ENCODE assay signal across 8 cellular contexts in genomic region chr17:8186446-8186786, GRCh38. TPM values are rescaled to one million over a fixed set of nuclear protein-coding genes. Genes with fewer than 3 reads are reported as not detected.
A peak's percentile ranks its signal among the peaks of the same experiment; 100 is the strongest.
DNase-seq lines count a peak whose midpoint lies in the region; ATAC-seq, FAIRE-seq and TF ChIP-seq lines count a peak whose summit lies in the region.

No MANE protein-coding gene starts in this region.

- H3K9me2 ChIP-seq in HCT116 (ENCODE audit: insufficient read depth) = no peaks in the 10 kb centered on the region

- H3K9me3 ChIP-seq in HCT116 (ENCODE audit: control insufficient read depth in 1 of 2, insufficient read depth in 1 of 2, low read depth in 1 of 2, low read length in 2 of 2) (no peaks in the 10 kb centered on the region), WERI-Rb-1 (ENCODE audit: severe bottlenecking) (no peaks in the 10 kb centered on the region), kidney (ENCODE audit: control insufficient read depth in 1 of 2, low read length in 2 of 2) (no peaks in the 10 kb centered on the region), thymus (ENCODE audit: control insufficient read depth) (no peaks in the 10 kb centered on the region)

- BruUV-seq in HCT116 (replicated peaks; lab: Mats Ljungman, UMichigan) = no TSS peak

- CTCF ChIA-PET in HCT116 (lab: Charles Lee) = interaction anchor here (0.6 to 1.2 kb wide), 5 partner anchors 24 to 68 kb away, joined by 3 to 4 read pairs (median 3); partner anchors contain the start of genes ALOXE3 and AURKB

- H3K4me1 ChIP-seq in HCT116 (ENCODE audit: control insufficient read depth in 1 of 2, insufficient read depth in 2 of 2, low read length in 2 of 2) = peaks cover 23 to 46% of the 10 kb centered on the region in 2 experiments
- H3K4me1 ChIP-seq in kidney (ENCODE audit: control insufficient read depth in 1 of 2, insufficient read depth in 1 of 2, low read depth in 1 of 2, low read length in 2 of 2) = peaks cover 16 to 25% of the 10 kb centered on the region in 2 donors
- H3K4me1 ChIP-seq in thymus (ENCODE audit: control insufficient read depth, insufficient read depth, low read length) = peaks cover 30% of the 10 kb centered on the region

- POLR2A ChIA-PET in HCT116 (lab: Charles Lee) = interaction anchor here (1.3 to 6.9 kb wide), 4 partner anchors 11 to 38 kb away, joined by 3 to 63 read pairs (median 32); no protein-coding TSS in a partner anchor

- H4K20me1 ChIP-seq in HCT116 (ENCODE audit: insufficient read depth) = no peaks in the 10 kb centered on the region

- H3K27me3 ChIP-seq in HCT116 (ENCODE audit: insufficient read depth, low read length) (no peaks in the 10 kb centered on the region), WERI-Rb-1 (ENCODE audit: insufficient read depth, low read depth, severe bottlenecking) (no peaks in the 10 kb centered on the region), thymus (ENCODE audit: control insufficient read depth, insufficient read depth) (no peaks in the 10 kb centered on the region)

- RAD21 ChIA-PET in HCT116 (lab: Charles Lee; ENCODE audit: low non-redundant PET in 1 of 2, low total read pairs in 2 of 2, uncharacterized antibody in 2 of 2, unreplicated experiment in 2 of 2) = interaction anchor here (0.8 to 1.0 kb wide), 2 partner anchors 36 kb away, joined by 3 to 4 read pairs; no protein-coding TSS in a partner anchor

- TF ChIP-seq POLR2A in HCT116 (IDR thresholded peaks at IDR 0.05; ENCODE audit: borderline replicate concordance, extremely low read depth, insufficient read depth, insufficient read length) = no peak

- TF ChIP-seq RAD21 in HCT116 (IDR thresholded peaks at IDR 0.05; ENCODE audit: low read depth) = no peak; the same call in 1 of the 2 replicates

- peak overlapping the region; percentile 70 for H3K9ac ChIP-seq in HCT116 (ENCODE audit: low read length)
- H3K9ac ChIP-seq in kidney (ENCODE audit: low read length in 2 of 2) = peak overlapping the region; percentile 94 to 98

- ATAC-seq in HCT116 = peak; percentile 1; the same call in 1 of the 2 replicates
- no peak for ATAC-seq in HG03175 (IDR thresholded peaks at IDR 0.05; ENCODE audit: unreplicated experiment)

- no peaks in the 10 kb centered on the region for H3K36me3 ChIP-seq in HCT116 (ENCODE audit: control insufficient read depth in 1 of 2, insufficient read depth in 2 of 2, low read length in 2 of 2)
- no peaks in the 10 kb centered on the region for H3K36me3 ChIP-seq in WERI-Rb-1
- H3K36me3 ChIP-seq in kidney (ENCODE audit: control insufficient read depth in 1 of 2, insufficient read depth in 2 of 2, low read length in 2 of 2) = no peaks in the 10 kb centered on the region
- H3K36me3 ChIP-seq in thymus (ENCODE audit: control insufficient read depth, insufficient read depth) = no peaks in the 10 kb centered on the region

- H2AFZ ChIP-seq in HCT116 (ENCODE audit: low read depth, low read length, poor library complexity, severe bottlenecking) = peak overlapping the region; percentile 56

- intact Hi-C loops in HCT116 (cut with micrococcal nuclease) (loop anchor here (2.0 to 5.0 kb wide), 2 partner anchors 49 to 62 kb away; partner anchors contain the start of genes CTC1 and PFAS), kidney (cut with DNase I) (loop anchor here (10.0 kb wide), 1 partner anchor 62 kb away; the partner anchor contains the start of gene HES7)

- H3K79me2 ChIP-seq in HCT116 (ENCODE audit: insufficient read depth, low read length) = peaks cover 14% of the 10 kb centered on the region; the same call in 1 of the 2 replicates

- H3K4me3 ChIP-seq in HCT116 (replicated peaks in 1 of 2; ENCODE audit: low read depth in 1 of 2, low read length in 2 of 2) (peak overlapping the region; percentile 41 to 62), WERI-Rb-1 (ENCODE audit: low read depth, low read length) (peak overlapping the region; percentile 98), kidney (ENCODE audit: low read length in 2 of 2) (peak overlapping the region; percentile 90 to 95), thymus (ENCODE audit: low read length) (peak overlapping the region; percentile 52)

- FAIRE-seq in kidney (lab: Jason Lieb, UNC) = no peak

- WGBS in thymus = under 1% methylated on average over 23 of the region's 23 CpGs

- DNase-seq in HCT116 (ENCODE audit: low read depth, low spot score) = no peak
- no peak for DNase-seq in WERI-Rb-1
- DNase-seq in kidney = no peak
- no peak for DNase-seq in NCI-H187 (lab: John Stamatoyannopoulos, UW)
- no peak for DNase-seq in NCI-H2029 treated with DMSO at 0.1 percent for 48 hours (lab: John Stamatoyannopoulos, UW)
- DNase-seq in stimulated activated CD4-positive, alpha-beta T cell treated with anti-CD3 and anti-CD28 coated beads, Interleukin-12 subunit alpha, Interleukin-12 subunit beta, amount 100 ng/mL, for 4 hours = no peak

- peak overlapping the region; percentile 95 for H3K4me2 ChIP-seq in HCT116 (ENCODE audit: low read length)

- H3K27ac ChIP-seq in HCT116 (ENCODE audit: low read depth, low read length) = peak overlapping the region; percentile 70
- peak overlapping the region; percentile 85 for H3K27ac ChIP-seq in WERI-Rb-1
- H3K27ac ChIP-seq in kidney (ENCODE audit: low read depth in 2 of 2, low read length in 2 of 2) = peak overlapping the region; percentile 89 to 99
- peak overlapping the region; percentile 89 for H3K27ac ChIP-seq in thymus (ENCODE audit: low read depth)

- TF ChIP-seq CTCF in HCT116 (IDR thresholded peaks at IDR 0.05 in 2 of 3, conservative IDR thresholded peaks at IDR 0.05 in 1 of 3; ENCODE audit: borderline replicate concordance in 1 of 3, insufficient read depth in 1 of 3, low read depth in 2 of 3, low read length in 2 of 3) = peak in 1 of 3 experiments; percentile 35; a peak in 1 of 6 replicates
- TF ChIP-seq CTCF in WERI-Rb-1 (IDR thresholded peaks at IDR 0.05; ENCODE audit: low read depth, low read length) = no peak
- TF ChIP-seq CTCF in kidney (IDR thresholded peaks at IDR 0.05; ENCODE audit: borderline replicate concordance, extremely low read depth, insufficient read depth) = no peak

TF ChIP-seq in HCT116, 20 proteins besides CTCF, POLR2A, EP300 and RAD21:
- TF ChIP-seq CBX3 (IDR thresholded peaks at IDR 0.05; ENCODE audit: low read depth) (peak; percentile 76; the same call in 1 of the 2 replicates), POLR2AphosphoS5 (IDR thresholded peaks at IDR 0.05; ENCODE audit: low read depth, low read length) (0 out of 2 replicates have a peak, but pooled peaks have one; percentile 11), JUND (IDR thresholded peaks at IDR 0.05) (no peak), ZNF274 (IDR thresholded peaks at IDR 0.05; ENCODE audit: low read depth, low read length) (no peak), MAX (IDR thresholded peaks at IDR 0.05) (peak; percentile 10; the same call in 1 of the 2 replicates)
TF ChIP-seq in HCT116: peak in this region for 3.

RNA-seq across cellular contexts. Expression of gene BORCS6, which starts 3.6 kb away (rescaled TPM):
- total RNA-seq in HCT116 (2021; ENCODE audit: unreplicated experiment) = 6.4 TPM
- polyA plus RNA-seq in HCT116 (2012) = 4.7 and 5.4 TPM in 2 replicates
- 8.6 TPM for total RNA-seq in kidney
- 15.4 TPM for polyA plus RNA-seq in kidney (ENCODE audit: insufficient read depth, low read depth, low replicate concordance)
- 11.4 TPM for polyA plus RNA-seq in thymus

RNA-seq across cellular contexts. Expression of gene TMEM107, which starts 10.2 kb away (rescaled TPM):
- total RNA-seq in HCT116 (2021; ENCODE audit: unreplicated experiment) (30.1 TPM), kidney (23.4 TPM)
- 30.8 and 40.9 TPM in 2 replicates for polyA plus RNA-seq in HCT116 (2012)
- polyA plus RNA-seq in kidney (ENCODE audit: insufficient read depth, low read depth, low replicate concordance) (24.6 TPM), thymus (21.3 TPM)

RNA-seq across cellular contexts. Expression of gene VAMP2, which starts 23.7 kb away (rescaled TPM):
- 35.9 TPM for total RNA-seq in HCT116 (2021; ENCODE audit: unreplicated experiment)
- polyA plus RNA-seq in HCT116 (2012) = 44.1 and 53.0 TPM in 2 replicates
- 107 TPM for total RNA-seq in kidney
- polyA plus RNA-seq in kidney (ENCODE audit: insufficient read depth, low read depth, low replicate concordance) = 124 TPM
- 73.9 TPM for polyA plus RNA-seq in thymus

RNA-seq across cellular contexts. Expression of gene AURKB, which starts 24.0 kb away (rescaled TPM):
- total RNA-seq in HCT116 (2021; ENCODE audit: unreplicated experiment) (141 TPM), kidney (2.8 TPM)
- polyA plus RNA-seq in HCT116 (2012) = 216 and 232 TPM in 2 replicates
- polyA plus RNA-seq in kidney (ENCODE audit: insufficient read depth, low read depth, low replicate concordance) (0.43 TPM), thymus (11.3 TPM)

RNA-seq across cellular contexts. Expression of gene PER1, which starts 34.2 kb away (rescaled TPM):
- 87.6 TPM for total RNA-seq in HCT116 (2021; ENCODE audit: unreplicated experiment)
- polyA plus RNA-seq in HCT116 (2012) = 102 and 166 TPM in 2 replicates
- total RNA-seq in kidney = 161 TPM
- polyA plus RNA-seq in kidney (ENCODE audit: insufficient read depth, low read depth, low replicate concordance) = 25.2 TPM
- 71.9 TPM for polyA plus RNA-seq in thymus
